In the genomic region with DNA sequence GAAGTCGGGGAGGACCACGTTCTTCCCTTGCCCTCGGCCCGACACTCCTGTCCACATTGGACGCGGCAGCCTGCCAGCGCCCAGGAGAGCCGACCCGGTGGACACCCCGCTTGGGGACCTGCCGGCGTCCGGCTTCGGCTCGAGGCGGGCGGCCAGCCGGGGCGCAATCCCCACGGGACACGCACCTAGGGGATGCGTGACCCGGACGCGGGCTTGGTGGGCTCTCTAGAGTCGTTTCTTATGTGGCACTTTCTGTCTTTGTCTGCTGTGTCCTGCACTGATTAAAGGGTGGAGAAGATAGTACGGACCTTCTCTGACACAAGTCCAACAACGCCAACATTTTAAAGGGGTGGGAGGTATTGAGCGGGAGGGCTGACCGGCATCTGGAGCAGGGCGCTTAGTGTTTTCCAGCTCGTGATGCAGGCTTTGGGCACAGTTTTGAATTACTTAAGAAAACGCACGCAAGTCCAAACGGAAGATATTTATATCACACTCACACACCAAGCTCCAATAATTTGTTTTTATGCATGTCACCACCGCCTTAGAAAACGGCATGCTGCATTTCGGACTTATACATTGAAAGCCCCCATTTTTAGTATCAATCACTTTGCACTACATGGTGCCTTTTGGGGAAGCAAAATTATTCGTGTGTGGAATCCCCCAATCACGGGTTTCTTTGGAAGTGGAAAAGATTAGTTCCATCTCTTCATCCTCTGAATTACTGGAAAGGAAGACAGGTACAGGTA, we compare ENCODE assay signal across 8 cellular contexts. TPM values are rescaled to one million over a fixed set of nuclear protein-coding genes. Genes with fewer than 3 reads are reported as not detected.
A peak's percentile ranks its signal among the peaks of the same experiment; 100 is the strongest.
DNase-seq lines count a peak whose midpoint lies in the region; ATAC-seq lines count a peak whose summit lies in the region.

No MANE protein-coding gene starts in this region.

- H3K27ac Mint-ChIP-seq in CD4-positive, alpha-beta memory T cell: peak overlapping the region in 4 of 7 donors; percentile 36 to 76 (median 64)

- no peak overlapping the region for H3K27ac ChIP-seq in CD4-positive, alpha-beta memory T cell (ENCODE audit: low read depth, low read length)

- peaks cover 9 to 48% (median 23%) of the 10 kb centered on the region in 4 donors for H3K4me1 Mint-ChIP-seq in CD4-positive, alpha-beta memory T cell

- POLR2A ChIA-PET in CD4-positive, alpha-beta memory T cell (lab: Charles Lee; ENCODE audit: partially characterized antibody): interaction anchor here (1.1 to 2.3 kb wide), 7 partner anchors 9 to 338 kb away, joined by 3 to 15 read pairs (median 6); a partner anchor contains a TSS

- peaks cover 0 to 10% of the 10 kb centered on the region in 2 donors for H3K36me3 Mint-ChIP-seq in CD4-positive, alpha-beta memory T cell

- CTCF ChIA-PET in CD4-positive, alpha-beta memory T cell (lab: Charles Lee; ENCODE audit: partially characterized antibody): interaction anchor here (1.2 kb wide), 1 partner anchor 25 kb away, joined by 3 read pairs; a partner anchor contains a TSS

- peaks cover 52 to 67% of the 10 kb centered on the region in 2 donors for H3K27me3 Mint-ChIP-seq in CD4-positive, alpha-beta memory T cell

- no peaks in the 10 kb centered on the region for H3K36me3 ChIP-seq in CD4-positive, alpha-beta memory T cell (ENCODE audit: insufficient read depth, low read length)
- no peaks in the 10 kb centered on the region for H3K36me3 ChIP-seq in adipocyte (ENCODE audit: control insufficient read depth, insufficient read depth, low read length, severe bottlenecking)

- no peaks in the 10 kb centered on the region for H3K9me3 ChIP-seq in CD4-positive, alpha-beta memory T cell (ENCODE audit: control insufficient read depth in 1 of 2, low read length in 2 of 2)
- peaks cover 22% of the 10 kb centered on the region for H3K9me3 ChIP-seq in adipocyte (ENCODE audit: control insufficient read depth, low read length)

- intact Hi-C loops in CD4-positive, alpha-beta memory T cell (cut with micrococcal nuclease): loop anchor here (2.0 to 5.0 kb wide), 3 partner anchors 21 to 136 kb away; a partner anchor contains a TSS

- peaks cover 22% of the 10 kb centered on the region for H3K4me1 ChIP-seq in CD4-positive, alpha-beta memory T cell (ENCODE audit: insufficient read depth, low read length)
- peaks cover 12% of the 10 kb centered on the region for H3K4me1 ChIP-seq in adipocyte (ENCODE audit: control insufficient read depth, insufficient read depth, low read length)

- peaks cover 0 to 38% (median 18%) of the 10 kb centered on the region in 8 donors for H3K9me3 Mint-ChIP-seq in CD4-positive, alpha-beta memory T cell

- H3K4me3 Mint-ChIP-seq in CD4-positive, alpha-beta memory T cell: peak overlapping the region; percentile 45 to 82 (median 74)

- peak overlapping the region; percentile 96 for H3K9ac ChIP-seq in adipocyte (ENCODE audit: low read length)

- peak overlapping the region in 1 of 2 donors; percentile 52 for H3K4me3 ChIP-seq in CD4-positive, alpha-beta memory T cell (ENCODE audit: low read length in 2 of 2)
- H3K4me3 ChIP-seq in adipocyte (ENCODE audit: low read length): peak overlapping the region; percentile 84

- peak in 2 of 5 donors; percentile 45 to 46 for DNase-seq in CD4-positive, alpha-beta memory T cell
- DNase-seq in HT1080 (ENCODE audit: low read depth): peak; percentile 34
- DNase-seq in adipocyte (ENCODE audit: low read depth): peak; percentile 40
- peak; percentile 22 for DNase-seq in iris pigment epithelial cell (ENCODE audit: low read depth)
- DNase-seq in stimulated activated naive CD8-positive, alpha-beta T cell treated with anti-CD3 and anti-CD28 coated beads, Interleukin-15, Interleukin-2, amounts not matched to agents 100 U/mL and 50 U/mL, for 24 hours: peak; percentile 9
- no peak for DNase-seq in NCI-H1092 (lab: John Stamatoyannopoulos, UW)

- peaks cover 90% of the 10 kb centered on the region for H3K27me3 ChIP-seq in CD4-positive, alpha-beta memory T cell (ENCODE audit: insufficient read depth, low read length)
- peaks cover 80% of the 10 kb centered on the region for H3K27me3 ChIP-seq in adipocyte (replicated peaks; ENCODE audit: control insufficient read depth, insufficient read depth, low read length)

- ATAC-seq in GM19452 (IDR thresholded peaks at IDR 0.05; ENCODE audit: unreplicated experiment): peak; percentile 15
- no peak for ATAC-seq in stimulated activated naive CD8-positive, alpha-beta T cell treated with anti-CD3 and anti-CD28 coated beads, Interleukin-15, Interleukin-2, amounts not matched to agents 100 U/mL and 50 U/mL, for 24 hours
- no peak for ATAC-seq in activated CD4-positive, CD25-positive, alpha-beta regulatory T cell treated with anti-CD3 and anti-CD28 coated beads, Interleukin-2, amount 50 U/mL, for 24 hours

RNA-seq across cellular contexts. Expression of a gene that starts 3.9 kb away (rescaled TPM):
- total RNA-seq in CD4-positive, alpha-beta memory T cell: not detected
- polyA plus RNA-seq in CD4-positive, alpha-beta memory T cell: not detected
- not detected in 2 replicates for total RNA-seq in HT1080 (2014; rRNA removed; shearing (Covaris generic))
- polyA plus RNA-seq in HT1080 (2015; cell fraction: cytosol; rRNA removed): 0.02 TPM in 1 of 2 replicates, not detected in the other
- not detected in 2 replicates for polyA plus RNA-seq in HT1080 (2015; cell fraction: nucleus; rRNA removed)

RNA-seq across cellular contexts. Expression of a gene that starts 20.5 kb away (rescaled TPM):
- 100 to 1,000 TPM in 1 of 2 experiments, 10 to 100 TPM in 1; 99.0 to 108 TPM for total RNA-seq in CD4-positive, alpha-beta memory T cell
- polyA plus RNA-seq in CD4-positive, alpha-beta memory T cell: 10 to 100 TPM; 40.5 to 54.5 TPM
- 83.6 and 93.3 TPM in 2 replicates for total RNA-seq in HT1080 (2014; rRNA removed; shearing (Covaris generic))
- polyA plus RNA-seq in HT1080 (2015; cell fraction: cytosol; rRNA removed): 62.8 and 75.0 TPM in 2 replicates
- polyA plus RNA-seq in HT1080 (2015; cell fraction: nucleus; rRNA removed): 77.2 and 87.9 TPM in 2 replicates

RNA-seq across cellular contexts. Expression of a gene that starts 25.2 kb away (rescaled TPM):
- 10 to 100 TPM; 67.9 to 68.5 TPM for total RNA-seq in CD4-positive, alpha-beta memory T cell
- polyA plus RNA-seq in CD4-positive, alpha-beta memory T cell: 10 to 100 TPM; 71.1 to 88.1 TPM
- total RNA-seq in HT1080 (2014; rRNA removed; shearing (Covaris generic)): 60.6 and 68.4 TPM in 2 replicates
- polyA plus RNA-seq in HT1080 (2015; cell fraction: cytosol; rRNA removed): 46.4 and 63.0 TPM in 2 replicates
- polyA plus RNA-seq in HT1080 (2015; cell fraction: nucleus; rRNA removed): 89.9 and 102 TPM in 2 replicates
